Comparison of ENCODE assay signal across 1 cellular context in the genomic region with DNA sequence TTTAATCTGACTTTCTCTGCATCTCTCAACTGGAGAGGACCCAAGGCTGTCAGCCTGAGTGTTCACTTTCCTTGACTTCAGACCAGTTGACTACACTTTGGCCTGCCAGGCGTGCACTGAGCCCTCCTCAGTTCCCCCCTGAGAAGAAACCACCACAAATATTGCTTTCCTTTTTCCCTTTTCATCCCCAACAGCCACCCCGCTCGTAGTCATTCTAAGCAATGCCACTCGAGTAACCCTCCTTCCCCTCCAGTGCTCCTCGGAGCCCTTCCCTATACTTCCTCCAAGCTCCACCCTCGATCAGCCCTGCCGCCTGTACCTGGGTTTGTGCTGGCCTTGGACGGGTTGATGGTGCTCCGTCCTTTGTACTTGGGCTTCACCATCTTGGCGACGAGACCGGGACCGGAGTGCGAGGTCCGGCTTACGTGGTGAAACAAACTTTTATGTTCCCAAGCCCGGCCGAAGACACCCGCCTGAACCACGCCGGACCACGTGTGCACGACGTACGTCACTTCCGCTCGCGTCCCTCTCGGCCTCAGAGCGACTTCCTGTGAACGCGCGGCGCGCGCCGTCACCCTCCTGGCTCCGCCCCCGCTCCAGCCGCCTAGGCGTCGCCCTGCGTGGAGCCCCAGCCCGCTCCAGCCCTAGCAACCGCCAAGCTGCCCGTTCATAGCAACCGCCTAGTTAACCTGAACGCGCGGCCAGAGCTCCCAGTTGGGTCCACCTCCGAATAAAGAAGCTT.
A peak's percentile ranks its signal among the peaks of the same experiment; 100 is the strongest.
TF ChIP-seq lines count a peak whose summit lies in the region.

A gene (minus strand): TSS at position 498 of the 742 bp plus-strand sequence. CDS start 115 bp downstream, at position 383.

TF ChIP-seq in HepG2, 621 proteins besides CTCF, POLR2A, EP300 and RAD21 (continued from another document and continues in another):
- TF ChIP-seq, protein P1, sequence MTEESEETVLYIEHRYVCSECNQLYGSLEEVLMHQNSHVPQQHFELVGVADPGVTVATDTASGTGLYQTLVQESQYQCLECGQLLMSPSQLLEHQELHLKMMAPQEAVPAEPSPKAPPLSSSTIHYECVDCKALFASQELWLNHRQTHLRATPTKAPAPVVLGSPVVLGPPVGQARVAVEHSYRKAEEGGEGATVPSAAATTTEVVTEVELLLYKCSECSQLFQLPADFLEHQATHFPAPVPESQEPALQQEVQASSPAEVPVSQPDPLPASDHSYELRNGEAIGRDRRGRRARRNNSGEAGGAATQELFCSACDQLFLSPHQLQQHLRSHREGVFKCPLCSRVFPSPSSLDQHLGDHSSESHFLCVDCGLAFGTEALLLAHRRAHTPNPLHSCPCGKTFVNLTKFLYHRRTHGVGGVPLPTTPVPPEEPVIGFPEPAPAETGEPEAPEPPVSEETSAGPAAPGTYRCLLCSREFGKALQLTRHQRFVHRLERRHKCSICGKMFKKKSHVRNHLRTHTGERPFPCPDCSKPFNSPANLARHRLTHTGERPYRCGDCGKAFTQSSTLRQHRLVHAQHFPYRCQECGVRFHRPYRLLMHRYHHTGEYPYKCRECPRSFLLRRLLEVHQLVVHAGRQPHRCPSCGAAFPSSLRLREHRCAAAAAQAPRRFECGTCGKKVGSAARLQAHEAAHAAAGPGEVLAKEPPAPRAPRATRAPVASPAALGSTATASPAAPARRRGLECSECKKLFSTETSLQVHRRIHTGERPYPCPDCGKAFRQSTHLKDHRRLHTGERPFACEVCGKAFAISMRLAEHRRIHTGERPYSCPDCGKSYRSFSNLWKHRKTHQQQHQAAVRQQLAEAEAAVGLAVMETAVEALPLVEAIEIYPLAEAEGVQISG (CRISPR knock-in tag; IDR thresholded peaks at IDR 0.05): peak; percentile 79
- TF ChIP-seq SOX6 (IDR thresholded peaks at IDR 0.05): no peak
- peak; percentile 68 for TF ChIP-seq SOX6 (CRISPR knock-in tag; IDR thresholded peaks at IDR 0.05)
- TF ChIP-seq RFXAP (CRISPR knock-in tag; IDR thresholded peaks at IDR 0.05; ENCODE audit: borderline replicate concordance): peak; percentile 48; the same call in 1 of the 2 replicates
- peak; percentile 68; the same call in 1 of the 2 replicates for TF ChIP-seq ZNF724P (CRISPR knock-in tag; IDR thresholded peaks at IDR 0.05; ENCODE audit: borderline replicate concordance)
- 0 out of 2 replicates have a peak, but pooled peaks have one; percentile 42 for TF ChIP-seq ZBTB38 (CRISPR knock-in tag; IDR thresholded peaks at IDR 0.05)
- TF ChIP-seq, protein P2, sequence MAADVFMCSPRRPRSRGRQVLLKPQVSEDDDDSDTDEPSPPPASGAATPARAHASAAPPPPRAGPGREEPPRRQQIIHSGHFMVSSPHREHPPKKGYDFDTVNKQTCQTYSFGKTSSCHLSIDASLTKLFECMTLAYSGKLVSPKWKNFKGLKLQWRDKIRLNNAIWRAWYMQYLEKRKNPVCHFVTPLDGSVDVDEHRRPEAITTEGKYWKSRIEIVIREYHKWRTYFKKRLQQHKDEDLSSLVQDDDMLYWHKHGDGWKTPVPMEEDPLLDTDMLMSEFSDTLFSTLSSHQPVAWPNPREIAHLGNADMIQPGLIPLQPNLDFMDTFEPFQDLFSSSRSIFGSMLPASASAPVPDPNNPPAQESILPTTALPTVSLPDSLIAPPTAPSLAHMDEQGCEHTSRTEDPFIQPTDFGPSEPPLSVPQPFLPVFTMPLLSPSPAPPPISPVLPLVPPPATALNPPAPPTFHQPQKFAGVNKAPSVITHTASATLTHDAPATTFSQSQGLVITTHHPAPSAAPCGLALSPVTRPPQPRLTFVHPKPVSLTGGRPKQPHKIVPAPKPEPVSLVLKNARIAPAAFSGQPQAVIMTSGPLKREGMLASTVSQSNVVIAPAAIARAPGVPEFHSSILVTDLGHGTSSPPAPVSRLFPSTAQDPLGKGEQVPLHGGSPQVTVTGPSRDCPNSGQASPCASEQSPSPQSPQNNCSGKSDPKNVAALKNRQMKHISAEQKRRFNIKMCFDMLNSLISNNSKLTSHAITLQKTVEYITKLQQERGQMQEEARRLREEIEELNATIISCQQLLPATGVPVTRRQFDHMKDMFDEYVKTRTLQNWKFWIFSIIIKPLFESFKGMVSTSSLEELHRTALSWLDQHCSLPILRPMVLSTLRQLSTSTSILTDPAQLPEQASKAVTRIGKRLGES (CRISPR knock-in tag; IDR thresholded peaks at IDR 0.05; ENCODE audit: borderline replicate concordance): 0 out of 2 replicates have a peak, but pooled peaks have one; percentile 46
- TF ChIP-seq, protein P3, sequence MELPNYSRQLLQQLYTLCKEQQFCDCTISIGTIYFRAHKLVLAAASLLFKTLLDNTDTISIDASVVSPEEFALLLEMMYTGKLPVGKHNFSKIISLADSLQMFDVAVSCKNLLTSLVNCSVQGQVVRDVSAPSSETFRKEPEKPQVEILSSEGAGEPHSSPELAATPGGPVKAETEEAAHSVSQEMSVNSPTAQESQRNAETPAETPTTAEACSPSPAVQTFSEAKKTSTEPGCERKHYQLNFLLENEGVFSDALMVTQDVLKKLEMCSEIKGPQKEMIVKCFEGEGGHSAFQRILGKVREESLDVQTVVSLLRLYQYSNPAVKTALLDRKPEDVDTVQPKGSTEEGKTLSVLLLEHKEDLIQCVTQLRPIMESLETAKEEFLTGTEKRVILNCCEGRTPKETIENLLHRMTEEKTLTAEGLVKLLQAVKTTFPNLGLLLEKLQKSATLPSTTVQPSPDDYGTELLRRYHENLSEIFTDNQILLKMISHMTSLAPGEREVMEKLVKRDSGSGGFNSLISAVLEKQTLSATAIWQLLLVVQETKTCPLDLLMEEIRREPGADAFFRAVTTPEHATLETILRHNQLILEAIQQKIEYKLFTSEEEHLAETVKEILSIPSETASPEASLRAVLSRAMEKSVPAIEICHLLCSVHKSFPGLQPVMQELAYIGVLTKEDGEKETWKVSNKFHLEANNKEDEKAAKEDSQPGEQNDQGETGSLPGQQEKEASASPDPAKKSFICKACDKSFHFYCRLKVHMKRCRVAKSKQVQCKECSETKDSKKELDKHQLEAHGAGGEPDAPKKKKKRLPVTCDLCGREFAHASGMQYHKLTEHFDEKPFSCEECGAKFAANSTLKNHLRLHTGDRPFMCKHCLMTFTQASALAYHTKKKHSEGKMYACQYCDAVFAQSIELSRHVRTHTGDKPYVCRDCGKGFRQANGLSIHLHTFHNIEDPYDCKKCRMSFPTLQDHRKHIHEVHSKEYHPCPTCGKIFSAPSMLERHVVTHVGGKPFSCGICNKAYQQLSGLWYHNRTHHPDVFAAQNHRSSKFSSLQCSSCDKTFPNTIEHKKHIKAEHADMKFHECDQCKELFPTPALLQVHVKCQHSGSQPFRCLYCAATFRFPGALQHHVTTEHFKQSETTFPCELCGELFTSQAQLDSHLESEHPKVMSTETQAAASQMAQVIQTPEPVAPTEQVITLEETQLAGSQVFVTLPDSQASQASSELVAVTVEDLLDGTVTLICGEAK (IDR thresholded peaks at IDR 0.05): peak; percentile 67
- TF ChIP-seq, protein P3 (CRISPR knock-in tag; IDR thresholded peaks at IDR 0.05): peak; percentile 56
- peak; percentile 93 for TF ChIP-seq POLR2AphosphoS5 (IDR thresholded peaks at IDR 0.05; ENCODE audit: low read depth, low read length)
- TF ChIP-seq, protein P4, sequence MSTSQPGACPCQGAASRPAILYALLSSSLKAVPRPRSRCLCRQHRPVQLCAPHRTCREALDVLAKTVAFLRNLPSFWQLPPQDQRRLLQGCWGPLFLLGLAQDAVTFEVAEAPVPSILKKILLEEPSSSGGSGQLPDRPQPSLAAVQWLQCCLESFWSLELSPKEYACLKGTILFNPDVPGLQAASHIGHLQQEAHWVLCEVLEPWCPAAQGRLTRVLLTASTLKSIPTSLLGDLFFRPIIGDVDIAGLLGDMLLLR (CRISPR knock-in tag; IDR thresholded peaks at IDR 0.05): peak; percentile 96; the same call in 1 of the 2 replicates
- no peak for TF ChIP-seq BRCA1 (CRISPR knock-in tag; IDR thresholded peaks at IDR 0.05)
- TF ChIP-seq ZNF790 (CRISPR knock-in tag; IDR thresholded peaks at IDR 0.05; ENCODE audit: borderline replicate concordance): no peak
- peak; percentile 94; the same call in 1 of the 2 replicates for TF ChIP-seq KDM5B (CRISPR knock-in tag; IDR thresholded peaks at IDR 0.05; ENCODE audit: borderline replicate concordance)
- peak; percentile 27 for TF ChIP-seq YY1 (IDR thresholded peaks at IDR 0.05; ENCODE audit: insufficient read depth, insufficient replicate concordance, low read depth, low read length)
- TF ChIP-seq KMT2B (CRISPR knock-in tag; IDR thresholded peaks at IDR 0.05): peak; percentile 86
- no peak for TF ChIP-seq ZMAT3 (CRISPR knock-in tag; conservative IDR thresholded peaks at IDR 0.05)
- TF ChIP-seq KDM2A (CRISPR knock-in tag; IDR thresholded peaks at IDR 0.05; ENCODE audit: borderline replicate concordance, low read depth): peak; percentile 76; the same call in 1 of the 2 replicates
- TF ChIP-seq, protein P5, sequence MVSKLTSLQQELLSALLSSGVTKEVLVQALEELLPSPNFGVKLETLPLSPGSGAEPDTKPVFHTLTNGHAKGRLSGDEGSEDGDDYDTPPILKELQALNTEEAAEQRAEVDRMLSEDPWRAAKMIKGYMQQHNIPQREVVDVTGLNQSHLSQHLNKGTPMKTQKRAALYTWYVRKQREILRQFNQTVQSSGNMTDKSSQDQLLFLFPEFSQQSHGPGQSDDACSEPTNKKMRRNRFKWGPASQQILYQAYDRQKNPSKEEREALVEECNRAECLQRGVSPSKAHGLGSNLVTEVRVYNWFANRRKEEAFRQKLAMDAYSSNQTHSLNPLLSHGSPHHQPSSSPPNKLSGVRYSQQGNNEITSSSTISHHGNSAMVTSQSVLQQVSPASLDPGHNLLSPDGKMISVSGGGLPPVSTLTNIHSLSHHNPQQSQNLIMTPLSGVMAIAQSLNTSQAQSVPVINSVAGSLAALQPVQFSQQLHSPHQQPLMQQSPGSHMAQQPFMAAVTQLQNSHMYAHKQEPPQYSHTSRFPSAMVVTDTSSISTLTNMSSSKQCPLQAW (CRISPR knock-in tag; IDR thresholded peaks at IDR 0.05): peak; percentile 70
- TF ChIP-seq LCORL (IDR thresholded peaks at IDR 0.05): no peak
- TF ChIP-seq LCORL (CRISPR knock-in tag; IDR thresholded peaks at IDR 0.05): peak; percentile 69
- TF ChIP-seq ZNF883 (CRISPR knock-in tag; IDR thresholded peaks at IDR 0.05; ENCODE audit: not compliant biosample characterization): peak; percentile 68
- peak; percentile 86 for TF ChIP-seq KDM5A (IDR thresholded peaks at IDR 0.05; ENCODE audit: borderline replicate concordance, low read length)
- TF ChIP-seq GATA4 (IDR thresholded peaks at IDR 0.05; ENCODE audit: borderline replicate concordance, low read depth): peak; percentile 59; the same call in 1 of the 2 replicates
- 0 out of 2 replicates have a peak, but pooled peaks have one; percentile 25 for TF ChIP-seq RFX5 (IDR thresholded peaks at IDR 0.05; ENCODE audit: low read depth, low read length)
- no peak for TF ChIP-seq SMARCE1 (IDR thresholded peaks at IDR 0.05; ENCODE audit: borderline replicate concordance)
- no peak for TF ChIP-seq SOX13 (IDR thresholded peaks at IDR 0.05)
- 0 out of 4 replicates have a peak, but pooled peaks of 1 of the 2 experiments have one; percentile 6 for TF ChIP-seq SOX13 (CRISPR knock-in tag; conservative IDR thresholded peaks at IDR 0.05 in 1 of 2, IDR thresholded peaks at IDR 0.05 in 1 of 2)
- peak; percentile 86 for TF ChIP-seq ZNF772 (CRISPR knock-in tag; IDR thresholded peaks at IDR 0.05)
- peak; percentile 82 for TF ChIP-seq ATF7-NPFF (CRISPR knock-in tag; IDR thresholded peaks at IDR 0.05; ENCODE audit: low read depth)
- peak; percentile 40; the same call in 1 of the 2 replicates for TF ChIP-seq ZSCAN25 (CRISPR knock-in tag; IDR thresholded peaks at IDR 0.05)
- TF ChIP-seq, protein P6, sequence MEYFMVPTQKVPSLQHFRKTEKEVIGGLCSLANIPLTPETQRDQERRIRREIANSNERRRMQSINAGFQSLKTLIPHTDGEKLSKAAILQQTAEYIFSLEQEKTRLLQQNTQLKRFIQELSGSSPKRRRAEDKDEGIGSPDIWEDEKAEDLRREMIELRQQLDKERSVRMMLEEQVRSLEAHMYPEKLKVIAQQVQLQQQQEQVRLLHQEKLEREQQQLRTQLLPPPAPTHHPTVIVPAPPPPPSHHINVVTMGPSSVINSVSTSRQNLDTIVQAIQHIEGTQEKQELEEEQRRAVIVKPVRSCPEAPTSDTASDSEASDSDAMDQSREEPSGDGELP (IDR thresholded peaks at IDR 0.05; ENCODE audit: borderline replicate concordance, low read depth): 0 out of 2 replicates have a peak, but pooled peaks have one; percentile 63
- TF ChIP-seq ZNF333 (CRISPR knock-in tag; IDR thresholded peaks at IDR 0.05; ENCODE audit: borderline replicate concordance): peak; percentile 84; the same call in 1 of the 2 replicates
- TF ChIP-seq, protein P7, sequence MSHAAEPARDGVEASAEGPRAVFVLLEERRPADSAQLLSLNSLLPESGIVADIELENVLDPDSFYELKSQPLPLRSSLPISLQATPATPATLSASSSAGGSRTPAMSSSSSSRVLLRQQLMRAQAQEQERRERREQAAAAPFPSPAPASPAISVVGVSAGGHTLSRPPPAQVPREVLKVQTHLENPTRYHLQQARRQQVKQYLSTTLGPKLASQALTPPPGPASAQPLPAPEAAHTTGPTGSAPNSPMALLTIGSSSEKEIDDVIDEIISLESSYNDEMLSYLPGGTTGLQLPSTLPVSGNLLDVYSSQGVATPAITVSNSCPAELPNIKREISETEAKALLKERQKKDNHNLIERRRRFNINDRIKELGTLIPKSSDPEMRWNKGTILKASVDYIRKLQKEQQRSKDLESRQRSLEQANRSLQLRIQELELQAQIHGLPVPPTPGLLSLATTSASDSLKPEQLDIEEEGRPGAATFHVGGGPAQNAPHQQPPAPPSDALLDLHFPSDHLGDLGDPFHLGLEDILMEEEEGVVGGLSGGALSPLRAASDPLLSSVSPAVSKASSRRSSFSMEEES (CRISPR knock-in tag; IDR thresholded peaks at IDR 0.05): 0 out of 2 replicates have a peak, but pooled peaks have one; percentile 21
- TF ChIP-seq FOXC1 (CRISPR knock-in tag; IDR thresholded peaks at IDR 0.05; ENCODE audit: borderline replicate concordance): peak; percentile 87
- peak; percentile 88 for TF ChIP-seq ZNF501 (CRISPR knock-in tag; IDR thresholded peaks at IDR 0.05)
